Comparison of ENCODE assay signal across 9 cellular contexts in genomic region chr2:47569658-47570398, GRCh38. TPM values are rescaled to one million over a fixed set of nuclear protein-coding genes. Genes with fewer than 3 reads are reported as not detected.
DNase-seq lines count a peak whose midpoint lies in the region; ATAC-seq and TF ChIP-seq lines count a peak whose summit lies in the region.
"Had no signal": no experiment of that assay in that cellular context is flagged by ENCODE, and none has a peak within 500 bp of the region (broad histone marks: within the 10 kb centered on the region; RNA-seq: fewer than 3 reads in every experiment).

No MANE protein-coding gene starts in this region.

- H3K27ac ChIP-seq in SU-DHL-6 (ENCODE audit: low read depth, low read length), result peak overlapping the region; percentile 28
- H3K27ac ChIP-seq: adrenal gland had no signal

- H3K4me1 Mint-ChIP-seq in glutamatergic neuron (ENCODE audit: low read depth, unreplicated experiment), result peaks cover 1% of the 10 kb centered on the region
- peaks cover 15% of the 10 kb centered on the region for H3K4me1 Mint-ChIP-seq in stimulated activated effector memory CD8-positive, alpha-beta T cell treated with anti-CD3 and anti-CD28 coated beads, Interleukin-12 subunit alpha, Interleukin-12 subunit beta, amount 100 ng/mL, for 72 hours

- peak overlapping the region; percentile 19 for H3K27ac Mint-ChIP-seq in glutamatergic neuron (ENCODE audit: unreplicated experiment)
- H3K27ac Mint-ChIP-seq in stimulated activated effector memory CD8-positive, alpha-beta T cell treated with anti-CD3 and anti-CD28 coated beads, Interleukin-12 subunit alpha, Interleukin-12 subunit beta, amount 100 ng/mL, for 72 hours, result no peak overlapping the region

- no peak for TF ChIP-seq POLR2A in erythroblast (IDR thresholded peaks at IDR 0.05; ENCODE audit: low read length)

- no peaks in the 10 kb centered on the region for H3K9me3 ChIP-seq in SU-DHL-6 (ENCODE audit: insufficient read depth, low read length)
- H3K9me3 ChIP-seq: adrenal gland had no signal

- H3K4me3 Mint-ChIP-seq in glutamatergic neuron (ENCODE audit: unreplicated experiment), result peak overlapping the region; percentile 94
- H3K4me3 Mint-ChIP-seq in stimulated activated effector memory CD8-positive, alpha-beta T cell treated with anti-CD3 and anti-CD28 coated beads, Interleukin-12 subunit alpha, Interleukin-12 subunit beta, amount 100 ng/mL, for 72 hours, result peak overlapping the region; percentile 63

- H3K36me3 ChIP-seq in SU-DHL-6 (ENCODE audit: low read length), result no peaks in the 10 kb centered on the region
- H3K36me3 ChIP-seq: adrenal gland had no signal

- H3K27me3 ChIP-seq in SU-DHL-6 (ENCODE audit: low read length), result no peaks in the 10 kb centered on the region

- TF ChIP-seq CTCF in SU-DHL-6 (IDR thresholded peaks at IDR 0.05; ENCODE audit: insufficient read depth, low read length, poor library complexity, severe bottlenecking) (no peak), glutamatergic neuron (IDR thresholded peaks at IDR 0.05; ENCODE audit: partially characterized antibody, unreplicated experiment) (no peak)

- H3K4me2 ChIP-seq in SU-DHL-6 (ENCODE audit: low read depth, low read length, poor library complexity, severe bottlenecking), result peak overlapping the region; percentile 72

- H3K36me3 Mint-ChIP-seq in glutamatergic neuron (ENCODE audit: unreplicated experiment), result peaks cover 5% of the 10 kb centered on the region
- no peaks in the 10 kb centered on the region for H3K36me3 Mint-ChIP-seq in stimulated activated effector memory CD8-positive, alpha-beta T cell treated with anti-CD3 and anti-CD28 coated beads, Interleukin-12 subunit alpha, Interleukin-12 subunit beta, amount 100 ng/mL, for 72 hours

- no peaks in the 10 kb centered on the region for H3K9me2 ChIP-seq in SU-DHL-6 (replicated peaks; ENCODE audit: insufficient read depth, low read length)

- no peaks in the 10 kb centered on the region for H4K20me1 ChIP-seq in SU-DHL-6 (ENCODE audit: low read depth, low read length)

- H3K9me3 Mint-ChIP-seq in glutamatergic neuron (ENCODE audit: unreplicated experiment), result peaks cover 14% of the 10 kb centered on the region
- H3K9me3 Mint-ChIP-seq in stimulated activated effector memory CD8-positive, alpha-beta T cell treated with anti-CD3 and anti-CD28 coated beads, Interleukin-12 subunit alpha, Interleukin-12 subunit beta, amount 100 ng/mL, for 72 hours, result no peaks in the 10 kb centered on the region

- peaks cover 47% of the 10 kb centered on the region for H3K79me2 ChIP-seq in SU-DHL-6 (ENCODE audit: insufficient read depth, low read length)

- peak overlapping the region; percentile 66 for H3K9ac ChIP-seq in SU-DHL-6 (ENCODE audit: low read length)

- peak overlapping the region; percentile 64 for H3K4me3 ChIP-seq in SU-DHL-6 (ENCODE audit: insufficient read depth, low read length, poor library complexity, severe bottlenecking)

- ATAC-seq in stimulated activated effector memory CD8-positive, alpha-beta T cell treated with anti-CD3 and anti-CD28 coated beads, Interleukin-12 subunit alpha, Interleukin-12 subunit beta, amount 100 ng/mL, for 72 hours, result peak; percentile 43

- H2AFZ ChIP-seq in SU-DHL-6 (ENCODE audit: low read depth, low read length, severe bottlenecking), result no peak overlapping the region

- peaks cover 31% of the 10 kb centered on the region for H3K27me3 Mint-ChIP-seq in glutamatergic neuron (ENCODE audit: unreplicated experiment)

- peak; percentile 2 for DNase-seq in stimulated activated CD4-positive, alpha-beta T cell treated with anti-CD3 and anti-CD28 coated beads, Interleukin-4, amount 100 ng/mL, for 1 hour
- DNase-seq in stimulated activated CD4-positive, alpha-beta T cell treated with anti-CD3 and anti-CD28 coated beads, Interleukin-12 subunit alpha, Interleukin-12 subunit beta, amount 100 ng/mL, for 4 hours, result no peak
- DNase-seq in glutamatergic neuron (peak; percentile 47), H4 (ENCODE audit: low spot score) (no peak), midbrain (lab: John Stamatoyannopoulos, UW) (no peak), erythroblast (lab: John Stamatoyannopoulos, UW) (no peak)
- DNase-seq in stimulated activated effector memory CD8-positive, alpha-beta T cell treated with anti-CD3 and anti-CD28 coated beads, Interleukin-12 subunit alpha, Interleukin-12 subunit beta, amount 100 ng/mL, for 72 hours (ENCODE audit: low spot score in 2 of 2), result no peak

- no peaks in the 10 kb centered on the region for H3F3A ChIP-seq in SU-DHL-6 (ENCODE audit: insufficient read depth)

RNA-seq across cellular contexts. Expression of gene KCNK12, which starts 1.0 kb away (rescaled TPM):
- total RNA-seq in glutamatergic neuron (ENCODE audit: unreplicated experiment), result 2.4 TPM
- not detected in 2 replicates for total RNA-seq in H4 (2014; rRNA removed; shearing (Covaris generic))

Comparison
In these comparisons a context has a peak if more than half of its experiments do, and no peak if none do; other contexts are left out.
1. DNase-seq: peak in stimulated activated CD4-positive, alpha-beta T cell treated with anti-CD3 and anti-CD28 coated beads, Interleukin-4, amount 100 ng/mL, for 1 hour (single experiment) and glutamatergic neuron (single experiment); none in stimulated activated CD4-positive, alpha-beta T cell treated with anti-CD3 and anti-CD28 coated beads, Interleukin-12 subunit alpha, Interleukin-12 subunit beta, amount 100 ng/mL, for 4 hours (single experiment), stimulated activated effector memory CD8-positive, alpha-beta T cell treated with anti-CD3 and anti-CD28 coated beads, Interleukin-12 subunit alpha, Interleukin-12 subunit beta, amount 100 ng/mL, for 72 hours (0 of 2), H4 (single experiment), midbrain (single experiment) and erythroblast (0 of 2).